ENCODE assay signal across 11 cellular contexts in the genomic region with DNA sequence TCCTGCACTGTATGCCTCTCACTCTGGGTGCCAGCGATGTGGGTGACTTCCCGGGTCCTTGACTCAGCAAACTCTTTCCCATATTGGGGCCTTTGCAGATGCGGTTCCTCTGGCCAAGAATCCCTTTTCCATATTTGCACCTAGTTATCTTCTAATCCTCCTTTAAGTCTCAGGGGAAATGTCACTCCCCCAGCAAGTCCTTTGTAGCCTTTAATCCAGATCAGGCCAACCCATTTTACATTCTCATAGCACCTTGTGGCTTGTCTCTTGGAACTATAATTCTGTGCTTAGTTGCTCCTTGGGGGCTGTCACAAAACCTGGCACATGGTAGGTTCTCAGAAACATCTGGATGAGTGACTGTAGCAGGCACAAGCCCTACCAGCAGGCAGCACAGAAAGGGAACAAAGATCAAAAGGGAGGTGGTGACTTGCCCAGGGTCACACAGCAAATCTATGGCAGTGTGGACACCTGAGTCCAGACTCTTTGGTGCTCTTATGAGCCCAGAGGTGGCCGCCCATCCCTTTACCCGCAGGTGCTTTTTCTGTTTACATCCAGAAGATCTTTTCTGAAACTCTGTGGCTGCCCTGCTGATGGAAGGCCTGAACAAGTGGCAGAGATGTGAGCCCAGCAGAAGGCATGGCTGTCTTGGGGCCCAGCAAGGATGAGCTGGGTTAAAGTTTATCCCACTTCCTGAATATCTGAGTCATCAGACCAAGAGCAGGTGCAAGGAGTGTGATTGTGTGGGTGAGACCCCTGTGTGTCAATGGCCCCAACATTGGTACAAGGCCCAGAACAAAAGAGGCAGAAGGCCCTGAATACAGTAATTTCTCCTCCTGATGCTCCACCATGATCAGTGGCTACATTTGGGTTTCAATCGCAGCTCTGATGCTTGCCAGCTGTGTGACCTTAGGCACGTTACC.
DNase-seq lines count a peak whose midpoint lies in the region; ATAC-seq and TF ChIP-seq lines count a peak whose summit lies in the region.
"Had no signal": no experiment of that assay in that cellular context is flagged by ENCODE, and none has a peak within 500 bp of the region (broad histone marks: within the 10 kb centered on the region; RNA-seq: fewer than 3 reads in every experiment).

No MANE protein-coding gene starts in this region.

- H3K4ac ChIP-seq in IMR-90 (ENCODE audit: low read depth, low read length): no peak overlapping the region

- H3K14ac ChIP-seq in IMR-90 (replicated peaks; ENCODE audit: low read depth, low read length): no peak overlapping the region

- H3K9ac ChIP-seq in IMR-90 (ENCODE audit: low read depth, low read length): no peak overlapping the region

- H3K4me2 ChIP-seq in IMR-90 (ENCODE audit: low read depth, low read length): no peak overlapping the region

- in situ Hi-C loops in GM13977 (cut with MboI; ENCODE audit: low pct_unique_long_range_greater_than_20kb, low sequenced_read_pairs, unreplicated experiment): no loop called here
- in situ Hi-C loops in IMR-90 (cut with MboI; ENCODE audit: low sequenced_read_pairs): no loop called here

- CTCF ChIA-PET in IMR-90 (lab: Yijun Ruan, JAX): interaction anchor here (0.5 kb wide), 1 partner anchor 287 kb away, joined by 3 read pairs; no protein-coding TSS in a partner anchor

- 100% methylated on average over 6 of the region's 7 CpGs; no CpG with 5 or more reads in 1 of the 2 experiments for WGBS in IMR-90 (ENCODE audit: extremely low coverage in 2 of 2, insufficient read length in 1 of 2), 2 experiments

- H3K56ac ChIP-seq in IMR-90 (ENCODE audit: extremely low read depth, insufficient read depth, low read length): no peak overlapping the region

- H4K20me1 ChIP-seq in IMR-90 (ENCODE audit: insufficient read depth, low read length): peaks cover 16% of the 10 kb centered on the region

- no peak for TF ChIP-seq RAD21 in IMR-90 (IDR thresholded peaks at IDR 0.05; ENCODE audit: low read length)

- no peak for ATAC-seq in IMR-90 (ENCODE audit: low read depth)
- ATAC-seq in SK-N-SH treated with all-trans-retinoic acid at 6 μM for 48 hours: no peak

- no peak for TF ChIP-seq POLR2A in IMR-90 (IDR thresholded peaks at IDR 0.05; ENCODE audit: low read depth, low read length)

- no peak overlapping the region for H3K18ac ChIP-seq in IMR-90 (ENCODE audit: low read depth, low read length)

- no TSS peak for BruUV-seq in IMR-90 (replicated peaks; lab: Mats Ljungman, UMichigan)

- 0 out of 2 replicates have a peak, but pooled peaks cover 5% of the 10 kb centered on the region for H3K4me1 ChIP-seq in IMR-90 (ENCODE audit: control insufficient read depth, insufficient read depth, low read length)

- no peak overlapping the region for H2AK9ac ChIP-seq in IMR-90 (replicated peaks; ENCODE audit: low read depth, low read length, poor library complexity)

- no peak overlapping the region for H4K8ac ChIP-seq in IMR-90 (ENCODE audit: low read depth in 2 of 2, low read length in 2 of 2)

- no peak overlapping the region for H3K23ac ChIP-seq in IMR-90 (ENCODE audit: low read depth, low read length)

- no peaks in the 10 kb centered on the region for H3K27me3 ChIP-seq in IMR-90 (ENCODE audit: control insufficient read depth, insufficient read depth, low read length)

- H3K27ac ChIP-seq in IMR-90 (ENCODE audit: insufficient read depth, low read length): no peak overlapping the region

- H2BK5ac ChIP-seq in IMR-90 (ENCODE audit: low read depth, low read length, poor library complexity, severe bottlenecking): no peak overlapping the region

- no peak overlapping the region for H4K91ac ChIP-seq in IMR-90 (ENCODE audit: insufficient read depth, low read depth, low read length)

- POLR2A ChIA-PET in IMR-90 (lab: Charles Lee; ENCODE audit: unreplicated experiment): no interaction called here

- H3K9me1 ChIP-seq in IMR-90 (ENCODE audit: insufficient read depth, low read length): peaks cover 6% of the 10 kb centered on the region; the same call in 1 of the 2 replicates

- intact Hi-C loops in IMR-90 (cut with micrococcal nuclease): no loop called here

- H2BK15ac ChIP-seq in IMR-90 (ENCODE audit: low read depth, low read length): no peak overlapping the region

- TF ChIP-seq CTCF in GM13977 (IDR thresholded peaks at IDR 0.05; ENCODE audit: extremely low read depth, insufficient read depth, missing control alignments) (no peak), GM20000 (IDR thresholded peaks at IDR 0.05; ENCODE audit: extremely low read depth, missing control alignments) (no peak), IMR-90 (conservative IDR thresholded peaks at IDR 0.05; ENCODE audit: low read depth, low read length) (no peak)

- peaks cover 22% of the 10 kb centered on the region for H3K36me3 ChIP-seq in IMR-90 (ENCODE audit: control insufficient read depth, insufficient read depth, low read length)

- no peak overlapping the region for H2AK5ac ChIP-seq in IMR-90 (ENCODE audit: low read depth, low read length)

- DNase-seq in GM13977 (ENCODE audit: low spot score): peak; percentile 34
- DNase-seq in GM20000 (ENCODE audit: low spot score): peak; percentile 18
- peak; percentile 43 for DNase-seq in IMR-90
- DNase-seq in glomerular visceral epithelial cell (ENCODE audit: extremely low spot score): peak; percentile 12
- DNase-seq in germinal center (ENCODE audit: low spot score): no peak
- DNase-seq in Kasumi-1 (lab: John Stamatoyannopoulos, UW): no peak
- DNase-seq: amygdala; effector CD8-positive, alpha-beta T cell; mammary epithelial cell; posterior cingulate gyrus had no signal

- no peak overlapping the region for H3K4me3 ChIP-seq in IMR-90 (ENCODE audit: insufficient read depth, low read depth, low read length)

- dilution Hi-C loops in IMR-90 (cut with HindIII; ENCODE audit: low sequenced_read_pairs, unreplicated experiment): no loop called here

- no peaks in the 10 kb centered on the region for H3K79me1 ChIP-seq in IMR-90 (ENCODE audit: low read depth in 1 of 2, low read length in 2 of 2)

- H4K5ac ChIP-seq in IMR-90 (ENCODE audit: low read depth, low read length): no peak overlapping the region

- no peak overlapping the region for H2BK20ac ChIP-seq in IMR-90 (ENCODE audit: low read depth, low read length)

- no peak overlapping the region for H2AFZ ChIP-seq in IMR-90 (replicated peaks; ENCODE audit: low read length, poor library complexity)

- 0 out of 2 replicates have a peak, but pooled peaks cover 2% of the 10 kb centered on the region for H3K9me3 ChIP-seq in IMR-90 (ENCODE audit: control insufficient read depth, insufficient read depth, low read length)

- no peak overlapping the region for H2BK120ac ChIP-seq in IMR-90 (ENCODE audit: low read depth, low read length)

TF ChIP-seq in IMR-90, 13 proteins besides CTCF, POLR2A, EP300 and RAD21 (continues in another document):
- no peak for TF ChIP-seq RFX5 (IDR thresholded peaks at IDR 0.05; ENCODE audit: low read depth, low read length)
- TF ChIP-seq, protein P1, sequence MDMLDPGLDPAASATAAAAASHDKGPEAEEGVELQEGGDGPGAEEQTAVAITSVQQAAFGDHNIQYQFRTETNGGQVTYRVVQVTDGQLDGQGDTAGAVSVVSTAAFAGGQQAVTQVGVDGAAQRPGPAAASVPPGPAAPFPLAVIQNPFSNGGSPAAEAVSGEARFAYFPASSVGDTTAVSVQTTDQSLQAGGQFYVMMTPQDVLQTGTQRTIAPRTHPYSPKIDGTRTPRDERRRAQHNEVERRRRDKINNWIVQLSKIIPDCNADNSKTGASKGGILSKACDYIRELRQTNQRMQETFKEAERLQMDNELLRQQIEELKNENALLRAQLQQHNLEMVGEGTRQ (IDR thresholded peaks at IDR 0.05; ENCODE audit: low read depth, low read length): no peak
- TF ChIP-seq SMC3 (IDR thresholded peaks at IDR 0.05; ENCODE audit: low read depth, low read length): no peak
- TF ChIP-seq MXI1 (IDR thresholded peaks at IDR 0.05; ENCODE audit: borderline replicate concordance, low read depth, low read length): no peak
- no peak for TF ChIP-seq MAFK (IDR thresholded peaks at IDR 0.05; ENCODE audit: low read depth, low read length)
- TF ChIP-seq RCOR1 (IDR thresholded peaks at IDR 0.05; ENCODE audit: insufficient replicate concordance, low read length): no peak
- no peak for TF ChIP-seq FOS (IDR thresholded peaks at IDR 0.05; ENCODE audit: low read depth, low read length)
- TF ChIP-seq CHD1 (IDR thresholded peaks at IDR 0.05; ENCODE audit: low read depth, low read length): no peak
- TF ChIP-seq MAZ (IDR thresholded peaks at IDR 0.05; ENCODE audit: borderline replicate concordance, low read depth, low read length): no peak

TF ChIP-seq in SK-N-SH treated with all-trans-retinoic acid at 6 μM for 48 hours, 23 proteins besides CTCF, POLR2A, EP300 and RAD21 (continues in another document):
- TF ChIP-seq ZNF70 (CRISPR knock-in tag; IDR thresholded peaks at IDR 0.05) (no peak), CSDC2 (CRISPR knock-in tag; IDR thresholded peaks at IDR 0.05) (no peak), ESRRG (CRISPR knock-in tag; IDR thresholded peaks at IDR 0.05) (no peak), SNAI2 (CRISPR knock-in tag; IDR thresholded peaks at IDR 0.05) (no peak), POU6F1 (CRISPR knock-in tag; IDR thresholded peaks at IDR 0.05; ENCODE audit: borderline replicate concordance, low read depth) (no peak), OSR1 (CRISPR knock-in tag; IDR thresholded peaks at IDR 0.05) (no peak), TOX (CRISPR knock-in tag; IDR thresholded peaks at IDR 0.05; ENCODE audit: borderline replicate concordance) (no peak)

Comparison
In these comparisons a context has a peak if more than half of its experiments do, and no peak if none do; other contexts are left out.
1. DNase-seq: peak in GM13977 (single experiment), GM20000 (single experiment), IMR-90 (single experiment) and glomerular visceral epithelial cell (single experiment); none in germinal center (single experiment) and Kasumi-1 (0 of 2).